8 cellular contexts compared by ENCODE assay signal in genomic region chr2:163347982-163348842, GRCh38.
A peak's percentile ranks its signal among the peaks of the same experiment; 100 is the strongest.
DNase-seq lines count a peak whose midpoint lies in the region; ATAC-seq and TF ChIP-seq lines count a peak whose summit lies in the region.

No MANE protein-coding gene starts in this region.

- ATAC-seq in effector memory CD8-positive, alpha-beta T cell (replicated peaks), result no peak
- ATAC-seq in GM19351 (IDR thresholded peaks at IDR 0.05; ENCODE audit: unreplicated experiment) (no peak), GM21360 (IDR thresholded peaks at IDR 0.05; ENCODE audit: unreplicated experiment) (no peak)

- H3K36me3 Mint-ChIP-seq in glutamatergic neuron (ENCODE audit: unreplicated experiment), result no peaks in the 10 kb centered on the region
- H3K36me3 Mint-ChIP-seq in effector memory CD8-positive, alpha-beta T cell (ENCODE audit: insufficient read depth), result no peaks in the 10 kb centered on the region
- no peaks in the 10 kb centered on the region for H3K36me3 Mint-ChIP-seq in T-helper 2 cell treated with Interferon-gamma antibody and Interleukin-4, amounts not matched to agents 5 μg/mL and 100 μg/mL, for 36 hours (ENCODE audit: low read depth)

- H3K27ac Mint-ChIP-seq in glutamatergic neuron (ENCODE audit: unreplicated experiment), result peak overlapping the region; percentile 92
- no peak overlapping the region for H3K27ac Mint-ChIP-seq in effector memory CD8-positive, alpha-beta T cell
- no peak overlapping the region for H3K27ac Mint-ChIP-seq in T-helper 2 cell treated with Interferon-gamma antibody and Interleukin-4, amounts not matched to agents 5 μg/mL and 100 μg/mL, for 36 hours

- H3K4me1 Mint-ChIP-seq in glutamatergic neuron (ENCODE audit: low read depth, unreplicated experiment), result peaks cover 21% of the 10 kb centered on the region
- H3K4me1 Mint-ChIP-seq in effector memory CD8-positive, alpha-beta T cell (ENCODE audit: low read depth in 2 of 2), result peaks cover 0 to 1% of the 10 kb centered on the region in 2 donors
- H3K4me1 Mint-ChIP-seq in T-helper 2 cell treated with Interferon-gamma antibody and Interleukin-4, amounts not matched to agents 5 μg/mL and 100 μg/mL, for 36 hours (ENCODE audit: low read depth), result no peaks in the 10 kb centered on the region

- peaks cover 9% of the 10 kb centered on the region for H3K9me3 Mint-ChIP-seq in glutamatergic neuron (ENCODE audit: unreplicated experiment)
- H3K9me3 Mint-ChIP-seq in effector memory CD8-positive, alpha-beta T cell, result peaks cover 5% of the 10 kb centered on the region in 2 donors
- H3K9me3 Mint-ChIP-seq in T-helper 2 cell treated with Interferon-gamma antibody and Interleukin-4, amounts not matched to agents 5 μg/mL and 100 μg/mL, for 36 hours, result no peaks in the 10 kb centered on the region

- no peaks in the 10 kb centered on the region for H3K27me3 Mint-ChIP-seq in glutamatergic neuron (ENCODE audit: unreplicated experiment)
- no peaks in the 10 kb centered on the region for H3K27me3 Mint-ChIP-seq in effector memory CD8-positive, alpha-beta T cell
- H3K27me3 Mint-ChIP-seq in T-helper 2 cell treated with Interferon-gamma antibody and Interleukin-4, amounts not matched to agents 5 μg/mL and 100 μg/mL, for 36 hours (ENCODE audit: low read depth), result peaks cover 18% of the 10 kb centered on the region

- peak overlapping the region; percentile 87 for H3K4me3 Mint-ChIP-seq in glutamatergic neuron (ENCODE audit: unreplicated experiment)
- peak overlapping the region in 1 of 2 donors; percentile 8 for H3K4me3 Mint-ChIP-seq in effector memory CD8-positive, alpha-beta T cell
- H3K4me3 Mint-ChIP-seq in T-helper 2 cell treated with Interferon-gamma antibody and Interleukin-4, amounts not matched to agents 5 μg/mL and 100 μg/mL, for 36 hours, result no peak overlapping the region

- H3K4me3 ChIP-seq in H7 (ENCODE audit: insufficient read depth, low read depth, low read length), result peak overlapping the region; percentile 59

- no peak for TF ChIP-seq CTCF in glutamatergic neuron (IDR thresholded peaks at IDR 0.05; ENCODE audit: partially characterized antibody, unreplicated experiment)

- H3K27me3 ChIP-seq in H7 (ENCODE audit: control insufficient read depth, insufficient read depth, low read length), result no peaks in the 10 kb centered on the region

- H3K36me3 ChIP-seq in H7 (replicated peaks; ENCODE audit: control insufficient read depth, insufficient read depth, low read length), result no peaks in the 10 kb centered on the region

- DNase-seq in H7, result peak; percentile 74
- peak; percentile 3 for DNase-seq in UCSD-AML1 (lab: John Stamatoyannopoulos, UW; ENCODE audit: unreplicated experiment)
- DNase-seq in glutamatergic neuron, result peak; percentile 76
- DNase-seq in non-pigmented ciliary epithelial cell (ENCODE audit: low read depth), result peak; percentile 79
- DNase-seq in effector memory CD8-positive, alpha-beta T cell, result no peak
- DNase-seq in T-helper 2 cell treated with Interferon-gamma antibody and Interleukin-4, amounts not matched to agents 5 μg/mL and 100 μg/mL, for 36 hours (ENCODE audit: low spot score), result no peak

Comparison
In these comparisons a context has a peak if more than half of its experiments do, and no peak if none do; other contexts are left out.
1. DNase-seq: peak in H7 (single experiment), UCSD-AML1 (single experiment), glutamatergic neuron (single experiment) and non-pigmented ciliary epithelial cell (single experiment); none in effector memory CD8-positive, alpha-beta T cell (0 of 3) and T-helper 2 cell treated with Interferon-gamma antibody and Interleukin-4, amounts not matched to agents 5 μg/mL and 100 μg/mL, for 36 hours (single experiment).